In the genomic region with DNA sequence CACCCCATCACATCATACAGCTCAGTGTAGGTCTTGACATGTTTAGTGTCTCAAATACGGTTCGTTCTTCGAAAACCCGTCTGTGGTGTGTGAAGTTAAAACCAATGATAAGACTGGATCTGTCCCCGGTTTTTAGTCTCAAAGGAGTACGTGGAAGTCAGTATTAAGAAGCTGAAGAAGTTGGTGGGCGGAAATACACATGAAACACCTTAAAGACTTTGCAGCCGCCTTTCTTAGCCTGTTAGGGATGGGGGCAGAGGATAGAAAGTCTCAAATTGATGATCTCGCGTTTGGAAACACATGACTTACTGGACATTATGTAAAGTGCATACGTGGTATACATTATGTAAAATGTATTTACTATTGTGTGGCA, we compare ENCODE assay signal across 8 cellular contexts. TPM values are rescaled to one million over a fixed set of nuclear protein-coding genes. Genes with fewer than 3 reads are reported as not detected.
A peak's percentile ranks its signal among the peaks of the same experiment; 100 is the strongest.
DNase-seq lines count a peak whose midpoint lies in the region; ATAC-seq and TF ChIP-seq lines count a peak whose summit lies in the region.

No MANE protein-coding gene starts in this region.

- H3K4me2 ChIP-seq in Karpas-422 (ENCODE audit: low read depth, low read length, poor library complexity, severe bottlenecking), result peak overlapping the region; percentile 71

- peaks cover 4% of the 10 kb centered on the region for H3K9me3 Mint-ChIP-seq in dendritic cell treated with granulocyte-macrophage colony-stimulating factor and Interleukin-4, amounts not matched to agents 40 ng/mL and 50 ng/mL, for 4 days
- H3K9me3 Mint-ChIP-seq in naive thymus-derived CD8-positive, alpha-beta T cell, result no peaks in the 10 kb centered on the region

- no peaks in the 10 kb centered on the region for H3K27me3 Mint-ChIP-seq in dendritic cell treated with granulocyte-macrophage colony-stimulating factor and Interleukin-4, amounts not matched to agents 40 ng/mL and 50 ng/mL, for 4 days
- peaks cover 0 to 2% (median 0%) of the 10 kb centered on the region in 5 donors for H3K27me3 Mint-ChIP-seq in naive thymus-derived CD8-positive, alpha-beta T cell

- intact Hi-C loops in dendritic cell treated with granulocyte-macrophage colony-stimulating factor and Interleukin-4, amounts not matched to agents 40 ng/mL and 50 ng/mL, for 4 days (cut with micrococcal nuclease), result loop anchor here (1.0 to 5.0 kb wide), 2 partner anchors 53 to 691 kb away; a partner anchor contains a TSS

- peak in 1 of 2 donors; percentile 5 for ATAC-seq in naive thymus-derived CD8-positive, alpha-beta T cell
- ATAC-seq in GM18909 (IDR thresholded peaks at IDR 0.05; ENCODE audit: poor library complexity, unreplicated experiment) (no peak), GM18498 (IDR thresholded peaks at IDR 0.05; ENCODE audit: unreplicated experiment) (no peak)

- H3K4me1 Mint-ChIP-seq in dendritic cell treated with granulocyte-macrophage colony-stimulating factor and Interleukin-4, amounts not matched to agents 40 ng/mL and 50 ng/mL, for 4 days (ENCODE audit: low read depth), result peaks cover 47% of the 10 kb centered on the region
- H3K4me1 Mint-ChIP-seq in naive thymus-derived CD8-positive, alpha-beta T cell, result peaks cover 25 to 67% (median 58%) of the 10 kb centered on the region in 4 donors

- peak overlapping the region; percentile 90 for H3K27ac Mint-ChIP-seq in dendritic cell treated with granulocyte-macrophage colony-stimulating factor and Interleukin-4, amounts not matched to agents 40 ng/mL and 50 ng/mL, for 4 days
- H3K27ac Mint-ChIP-seq in naive thymus-derived CD8-positive, alpha-beta T cell, result peak overlapping the region; percentile 92 to 99 (median 96)

- H3K27me3 ChIP-seq in BJ (ENCODE audit: control insufficient read depth, insufficient read depth, low read length), result no peaks in the 10 kb centered on the region
- no peaks in the 10 kb centered on the region for H3K27me3 ChIP-seq in Karpas-422 (ENCODE audit: low read length)

- TF ChIP-seq CTCF in BJ (IDR thresholded peaks at IDR 0.05; ENCODE audit: insufficient read depth, low read depth, low read length), result no peak

- H3K36me3 ChIP-seq in BJ (ENCODE audit: control insufficient read depth, insufficient read depth, low read length) (no peaks in the 10 kb centered on the region), Karpas-422 (ENCODE audit: insufficient read depth, low read length) (peaks cover 4% of the 10 kb centered on the region; the same call in 1 of the 2 replicates)

- DNase-seq in BJ (ENCODE audit: low read depth) (no peak), Karpas-422 (peak; percentile 55), NCI-H1436 treated with DMSO at 0.1 percent for 48 hours (lab: John Stamatoyannopoulos, UW) (no peak), NCI-H2171 treated with DMSO at 0.1 percent for 48 hours (lab: John Stamatoyannopoulos, UW) (no peak)
- DNase-seq in naive thymus-derived CD8-positive, alpha-beta T cell, result peak in 3 of 10 donors; percentile 27 to 33 (median 33)

- peaks cover 19% of the 10 kb centered on the region for H3K4me1 ChIP-seq in Karpas-422 (ENCODE audit: low read length)

- CTCF ChIA-PET in BJ (lab: Yijun Ruan, JAX), result interaction anchor here (0.6 to 2.2 kb wide), 2 partner anchors 13 to 46 kb away, joined by 3 to 10 read pairs; no protein-coding TSS in a partner anchor

- no peaks in the 10 kb centered on the region for H3K9me3 ChIP-seq in Karpas-422 (ENCODE audit: low read length)

- peaks cover 19% of the 10 kb centered on the region; the same call in 1 of the 2 replicates for H4K20me1 ChIP-seq in Karpas-422 (ENCODE audit: insufficient read depth, low read depth, low read length)

- peak overlapping the region; percentile 90 for H3K4me3 Mint-ChIP-seq in dendritic cell treated with granulocyte-macrophage colony-stimulating factor and Interleukin-4, amounts not matched to agents 40 ng/mL and 50 ng/mL, for 4 days
- H3K4me3 Mint-ChIP-seq in naive thymus-derived CD8-positive, alpha-beta T cell, result peak overlapping the region; percentile 92 to 99 (median 96)

- no peak overlapping the region for H2AFZ ChIP-seq in Karpas-422 (ENCODE audit: low read length)

- peak overlapping the region; percentile 99 for H3K9ac ChIP-seq in Karpas-422 (ENCODE audit: low read length)

- peak overlapping the region; percentile 96 for H3K4me3 ChIP-seq in BJ (ENCODE audit: low read depth, low read length)
- H3K4me3 ChIP-seq in Karpas-422 (ENCODE audit: low read length), result peak overlapping the region; percentile 82

- H3K36me3 Mint-ChIP-seq in dendritic cell treated with granulocyte-macrophage colony-stimulating factor and Interleukin-4, amounts not matched to agents 40 ng/mL and 50 ng/mL, for 4 days (ENCODE audit: low read depth), result peaks cover 43% of the 10 kb centered on the region
- H3K36me3 Mint-ChIP-seq in naive thymus-derived CD8-positive, alpha-beta T cell, result peaks cover 0 to 29% (median 8%) of the 10 kb centered on the region in 3 donors

- POLR2A ChIA-PET in BJ (lab: Charles Lee), result no interaction called here
- POLR2A ChIA-PET in naive thymus-derived CD8-positive, alpha-beta T cell (lab: Charles Lee), result interaction anchor here (0.5 to 1.8 kb wide), 11 partner anchors 8 to 696 kb away, joined by 3 to 11 read pairs (median 3); a partner anchor contains a TSS

- H3K79me2 ChIP-seq in Karpas-422 (ENCODE audit: low read length), result peaks cover 50% of the 10 kb centered on the region

- H3K27ac ChIP-seq in Karpas-422 (ENCODE audit: low read length), result no peak overlapping the region

- H3K9me2 ChIP-seq in Karpas-422 (replicated peaks; ENCODE audit: insufficient read depth, low read length), result no peaks in the 10 kb centered on the region

RNA-seq across cellular contexts. Expression of a gene that starts 1.0 kb away (rescaled TPM):
- polyA plus RNA-seq in BJ (2011; rRNA removed), result 63.0 and 68.6 TPM in 2 replicates
- 29.8 and 37.1 TPM in 2 replicates for polyA minus RNA-seq in BJ (2011; rRNA and poly(A)+ RNA removed)
- 39.5 and 78.2 TPM in 2 replicates for total RNA-seq in Karpas-422 (2014; rRNA removed; shearing (Covaris generic); ENCODE audit: low replicate concordance)
- 10 to 100 TPM; 51.6 to 62.4 TPM for total RNA-seq in naive thymus-derived CD8-positive, alpha-beta T cell
- 10 to 100 TPM; 64.2 to 69.3 (median 64.9) TPM for polyA plus RNA-seq in naive thymus-derived CD8-positive, alpha-beta T cell

RNA-seq across cellular contexts. Expression of a gene that starts 54.8 kb away (rescaled TPM):
- polyA plus RNA-seq in BJ (2011; rRNA removed), result 20.8 and 24.3 TPM in 2 replicates
- polyA minus RNA-seq in BJ (2011; rRNA and poly(A)+ RNA removed), result 10.6 and 11.2 TPM in 2 replicates
- 2.0 and 4.5 TPM in 2 replicates for total RNA-seq in Karpas-422 (2014; rRNA removed; shearing (Covaris generic); ENCODE audit: low replicate concordance)
- total RNA-seq in naive thymus-derived CD8-positive, alpha-beta T cell, result 100 to 1,000 TPM; 108 to 114 TPM
- polyA plus RNA-seq in naive thymus-derived CD8-positive, alpha-beta T cell, result 10 to 100 TPM; 36.6 to 41.6 (median 39.0) TPM

Comparison
In these comparisons a context has a peak if more than half of its experiments do, and no peak if none do; other contexts are left out.
1. RNA of a gene that starts 54.8 kb away (total RNA-seq): 108 to 114 TPM in naive thymus-derived CD8-positive, alpha-beta T cell; 2.0 to 4.5 TPM in Karpas-422; every median in the first group is over 10 times any median in the second.